Comparison of ENCODE assay signal across 2 cellular contexts in the genomic region with DNA sequence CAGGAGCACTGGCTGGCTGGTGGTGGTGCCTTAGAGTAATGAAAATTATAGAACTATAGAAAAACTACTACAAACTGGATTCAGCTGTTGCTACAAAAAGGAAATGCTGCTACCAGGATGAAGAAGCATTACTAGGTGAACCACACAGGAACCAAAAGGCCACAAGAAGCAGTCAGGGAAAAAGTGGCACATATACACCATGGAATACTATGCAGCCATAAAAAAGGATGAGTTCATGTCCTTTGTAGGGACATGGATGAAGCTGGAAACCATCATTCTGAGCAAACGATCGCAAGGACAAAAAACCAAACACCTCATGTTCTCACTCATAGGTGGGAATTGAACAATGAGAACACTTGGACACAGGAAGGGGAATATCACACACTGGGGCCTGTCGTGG. TPM values are rescaled to one million over a fixed set of nuclear protein-coding genes. Genes with fewer than 3 reads are reported as not detected.
"Had no signal": no experiment of that assay in that cellular context is flagged by ENCODE, and none has a peak within 500 bp of the region (broad histone marks: within the 10 kb centered on the region; RNA-seq: fewer than 3 reads in every experiment).

No MANE protein-coding gene starts in this region.

RNA-seq across cellular contexts. Expression of a gene that starts 5.5 kb away (rescaled TPM):
- total RNA-seq: endodermal cell, esophagus mucosa had no signal
